Comparison of ENCODE assay signal across 12 cellular contexts in genomic region chr17:75091855-75092327, GRCh38. TPM values are rescaled to one million over a fixed set of nuclear protein-coding genes. Genes with fewer than 3 reads are reported as not detected.
DNase-seq lines count a peak whose midpoint lies in the region; ATAC-seq and TF ChIP-seq lines count a peak whose summit lies in the region.
"Had no signal": no experiment of that assay in that cellular context is flagged by ENCODE, and none has a peak within 500 bp of the region (broad histone marks: within the 10 kb centered on the region; RNA-seq: fewer than 3 reads in every experiment).

No MANE protein-coding gene starts in this region.

- peaks cover 26% of the 10 kb centered on the region for H3K4me1 ChIP-seq in CD4-positive, alpha-beta memory T cell (ENCODE audit: insufficient read depth, low read length)
- H3K4me1 ChIP-seq in Panc1 (ENCODE audit: control insufficient read depth, insufficient read depth, low read length) (peaks cover 69% of the 10 kb centered on the region), esophagus squamous epithelium (peaks cover 54 to 100% (median 79%) of the 10 kb centered on the region in 3 donors), neuronal stem cell (ENCODE audit: control insufficient read depth in 2 of 2, insufficient read depth in 1 of 2, low read depth in 1 of 2, low read length in 2 of 2) (peaks cover 19 to 32% of the 10 kb centered on the region in 2 donors), psoas muscle (peaks cover 29% of the 10 kb centered on the region)

- peak overlapping the region; percentile 28 for H2BK15ac ChIP-seq in neuronal stem cell (ENCODE audit: low read length)

- peak overlapping the region; percentile 3 for H3K23ac ChIP-seq in neuronal stem cell (ENCODE audit: low read depth, low read length, poor library complexity)

- no peaks in the 10 kb centered on the region for H3K9me3 ChIP-seq in CD4-positive, alpha-beta memory T cell (ENCODE audit: control insufficient read depth in 1 of 2, low read length in 2 of 2)
- H3K9me3 ChIP-seq in Panc1 (ENCODE audit: control insufficient read depth, insufficient read depth, low read depth, low read length) (no peaks in the 10 kb centered on the region), esophagus squamous epithelium (no peaks in the 10 kb centered on the region), neuronal stem cell (replicated peaks in 1 of 2; ENCODE audit: control insufficient read depth in 2 of 2, insufficient read depth in 1 of 2, low read depth in 1 of 2, low read length in 2 of 2) (no peaks in the 10 kb centered on the region), psoas muscle (no peaks in the 10 kb centered on the region)

- peaks cover 23 to 46% (median 33%) of the 10 kb centered on the region in 4 donors for H3K4me1 Mint-ChIP-seq in CD4-positive, alpha-beta memory T cell
- peaks cover 20% of the 10 kb centered on the region for H3K4me1 Mint-ChIP-seq in activated naive CD8-positive, alpha-beta T cell treated with anti-CD3 and anti-CD28 coated beads, Interleukin-2, amount 50 U/mL, for 24 hours

- in situ Hi-C loops in Panc1 (cut with HindIII; ENCODE audit: low pct_unique_long_range_greater_than_20kb, low sequenced_read_pairs) = no loop called here

- no peaks in the 10 kb centered on the region for H3K9me3 Mint-ChIP-seq in CD4-positive, alpha-beta memory T cell
- no peaks in the 10 kb centered on the region for H3K9me3 Mint-ChIP-seq in activated naive CD8-positive, alpha-beta T cell treated with anti-CD3 and anti-CD28 coated beads, Interleukin-2, amount 50 U/mL, for 24 hours
- H3K9me3 Mint-ChIP-seq: activated T-cell treated with anti-CD3 and anti-CD28 coated beads, Interleukin-2, amount 50 U/mL, for 4 hours had no signal

- peak overlapping the region; percentile 53 for H3K9ac ChIP-seq in neuronal stem cell (ENCODE audit: low read depth, low read length, poor library complexity)

- no peaks in the 10 kb centered on the region for H3K27me3 ChIP-seq in CD4-positive, alpha-beta memory T cell (ENCODE audit: insufficient read depth, low read length)
- H3K27me3 ChIP-seq in Panc1 (ENCODE audit: control insufficient read depth, insufficient read depth, low read length) (no peaks in the 10 kb centered on the region), esophagus squamous epithelium (no peaks in the 10 kb centered on the region), neuronal stem cell (ENCODE audit: control insufficient read depth in 3 of 3, insufficient read depth in 3 of 3, low read depth in 1 of 3, low read length in 3 of 3) (no peaks in the 10 kb centered on the region), psoas muscle (ENCODE audit: insufficient read depth in 3 of 3, low read length in 2 of 3) (no peaks in the 10 kb centered on the region)

- H4K8ac ChIP-seq in neuronal stem cell (ENCODE audit: low read depth, low read length) = no peak overlapping the region

- H3K27ac Mint-ChIP-seq in CD4-positive, alpha-beta memory T cell = peak overlapping the region in 5 of 7 donors; percentile 8 to 73 (median 28)
- no peak overlapping the region for H3K27ac Mint-ChIP-seq in activated naive CD8-positive, alpha-beta T cell treated with anti-CD3 and anti-CD28 coated beads, Interleukin-2, amount 50 U/mL, for 24 hours

- H2AK5ac ChIP-seq in neuronal stem cell (ENCODE audit: low read depth, low read length) = peak overlapping the region; percentile 73

- H3K4me3 ChIP-seq in CD4-positive, alpha-beta memory T cell (ENCODE audit: low read length in 2 of 2) = no peak overlapping the region
- peak overlapping the region; percentile 9 to 50 for H3K4me3 ChIP-seq in Panc1 (ENCODE audit: low read depth in 2 of 2, low read length in 2 of 2)
- peak overlapping the region in 2 of 4 donors; percentile 6 to 12 for H3K4me3 ChIP-seq in esophagus squamous epithelium
- H3K4me3 ChIP-seq in neuronal stem cell (ENCODE audit: low read length in 2 of 2) = peak overlapping the region in 1 of 2 donors; percentile 16
- H3K4me3 ChIP-seq in psoas muscle = no peak overlapping the region

- no peaks in the 10 kb centered on the region for H3K36me3 Mint-ChIP-seq in CD4-positive, alpha-beta memory T cell
- no peaks in the 10 kb centered on the region for H3K36me3 Mint-ChIP-seq in activated naive CD8-positive, alpha-beta T cell treated with anti-CD3 and anti-CD28 coated beads, Interleukin-2, amount 50 U/mL, for 24 hours (ENCODE audit: low read depth)

- no peak overlapping the region for H2BK5ac ChIP-seq in neuronal stem cell (ENCODE audit: low read length)

- peak overlapping the region; percentile 82 for H3K18ac ChIP-seq in neuronal stem cell (ENCODE audit: low read length)

- no peaks in the 10 kb centered on the region for H3K36me3 ChIP-seq in CD4-positive, alpha-beta memory T cell (ENCODE audit: insufficient read depth, low read length)
- H3K36me3 ChIP-seq in Panc1 (ENCODE audit: control insufficient read depth, insufficient read depth, low read length) (no peaks in the 10 kb centered on the region; the same call in 1 of the 2 replicates), esophagus squamous epithelium (no peaks in the 10 kb centered on the region), neuronal stem cell (replicated peaks in 1 of 2; ENCODE audit: control insufficient read depth in 2 of 2, insufficient read depth in 2 of 2, low read length in 2 of 2) (no peaks in the 10 kb centered on the region), psoas muscle (ENCODE audit: insufficient read depth in 1 of 2, low read depth in 1 of 2) (no peaks in the 10 kb centered on the region)

- TF ChIP-seq CTCF in Panc1 (IDR thresholded peaks at IDR 0.05) = no peak
- no peak for TF ChIP-seq CTCF in esophagus squamous epithelium (IDR thresholded peaks at IDR 0.05)
- no peak for TF ChIP-seq CTCF in psoas muscle (IDR thresholded peaks at IDR 0.05)

- no peak overlapping the region for H2BK120ac ChIP-seq in neuronal stem cell (ENCODE audit: low read depth, low read length)

- H3K79me1 ChIP-seq in neuronal stem cell (ENCODE audit: low read depth, low read length) = no peaks in the 10 kb centered on the region

- POLR2A ChIA-PET in CD4-positive, alpha-beta memory T cell (lab: Charles Lee; ENCODE audit: partially characterized antibody) = interaction anchor here (1.4 to 1.8 kb wide), 2 partner anchors 18 to 22 kb away, joined by 3 to 7 read pairs; partner anchors contain the start of gene ARMC7
- POLR2A ChIA-PET in Panc1 (lab: Charles Lee) = no interaction called here

- peak overlapping the region; percentile 34 for H4K91ac ChIP-seq in neuronal stem cell (ENCODE audit: low read depth, low read length, poor library complexity)

- DNase-seq in CD4-positive, alpha-beta memory T cell = no peak
- DNase-seq in Panc1 (ENCODE audit: low read depth, low spot score) (no peak), esophagus squamous epithelium (lab: John Stamatoyannopoulos, UW) (no peak), neuronal stem cell (ENCODE audit: low spot score) (no peak), psoas muscle (no peak), NCI-H187 (lab: John Stamatoyannopoulos, UW) (no peak)
- no peak for DNase-seq in activated naive CD8-positive, alpha-beta T cell treated with anti-CD3 and anti-CD28 coated beads, Interleukin-2, amount 50 U/mL, for 24 hours
- DNase-seq: activated CD4-positive, alpha-beta T cell treated with anti-CD3 and anti-CD28 coated beads for 1 hour; activated T-cell treated with anti-CD3 and anti-CD28 coated beads, Interleukin-2, amount 50 U/mL, for 4 hours; anterior cingulate cortex; stimulated activated CD8-positive, alpha-beta memory T cell treated with anti-CD3 and anti-CD28 coated beads, Interleukin-4, amount 100 ng/mL, for 48 hours had no signal

- no peak overlapping the region for H3K14ac ChIP-seq in neuronal stem cell (ENCODE audit: low read length)

- H2BK12ac ChIP-seq in neuronal stem cell (ENCODE audit: low read length) = no peak overlapping the region

- WGBS in esophagus squamous epithelium, 2 donors = 67 to 85% methylated on average over 6 to 10 of the region's 10 CpGs
- WGBS in neuronal stem cell (ENCODE audit: extremely low coverage in 2 of 2, insufficient read length in 2 of 2, insufficient replicate concordance in 1 of 2), 2 donors = no CpG with 5 or more reads among the region's 10 CpGs
- WGBS in psoas muscle, 3 donors = 81 to 86% (median 86%) methylated on average over 10 of the region's 10 CpGs

- no peak overlapping the region for H3K4ac ChIP-seq in neuronal stem cell (ENCODE audit: low read length)

- no peak for TF ChIP-seq POLR2A in esophagus squamous epithelium (IDR thresholded peaks at IDR 0.05)

- intact Hi-C loops in CD4-positive, alpha-beta memory T cell (cut with micrococcal nuclease) = no loop called here
- intact Hi-C loops in Panc1 (cut with micrococcal nuclease; ENCODE audit: unreplicated experiment) = no loop called here
- intact Hi-C loops in esophagus squamous epithelium (cut with DNase I) = no loop called here
- intact Hi-C loops in psoas muscle (cut with DNase I) = no loop called here

- CTCF ChIA-PET in CD4-positive, alpha-beta memory T cell (lab: Charles Lee; ENCODE audit: partially characterized antibody) = no interaction called here
- CTCF ChIA-PET in Panc1 (lab: Charles Lee) = interaction anchor here (0.8 kb wide), 1 partner anchor 131 kb away, joined by 4 read pairs; no protein-coding TSS in a partner anchor

- no peak overlapping the region for H3K4me3 Mint-ChIP-seq in CD4-positive, alpha-beta memory T cell
- no peak overlapping the region for H3K4me3 Mint-ChIP-seq in activated naive CD8-positive, alpha-beta T cell treated with anti-CD3 and anti-CD28 coated beads, Interleukin-2, amount 50 U/mL, for 24 hours
- H3K4me3 Mint-ChIP-seq: activated T-cell treated with anti-CD3 and anti-CD28 coated beads, Interleukin-2, amount 50 U/mL, for 4 hours had no signal

- H3K27ac ChIP-seq in CD4-positive, alpha-beta memory T cell (ENCODE audit: low read depth, low read length) = no peak overlapping the region
- peak overlapping the region; percentile 72 for H3K27ac ChIP-seq in Panc1 (ENCODE audit: low read length)
- peak overlapping the region; percentile 76 to 93 (median 92) for H3K27ac ChIP-seq in esophagus squamous epithelium
- no peak overlapping the region for H3K27ac ChIP-seq in neuronal stem cell (replicated peaks; ENCODE audit: low read length)
- H3K27ac ChIP-seq in psoas muscle = no peak overlapping the region

- no peak overlapping the region for H3K4me2 ChIP-seq in neuronal stem cell (ENCODE audit: insufficient read depth, low read length, poor library complexity, severe bottlenecking)

- H2AFZ ChIP-seq in neuronal stem cell (ENCODE audit: low read length) = peak overlapping the region; percentile 70

- no TSS peak for BruUV-seq in Panc1 (replicated peaks; lab: Mats Ljungman, UMichigan)

- ATAC-seq in Panc1 (no peak), psoas muscle (no peak), GM21528 (IDR thresholded peaks at IDR 0.05; ENCODE audit: low FRiP score, unreplicated experiment) (no peak)
- ATAC-seq in activated naive CD8-positive, alpha-beta T cell treated with anti-CD3 and anti-CD28 coated beads, Interleukin-2, amount 50 U/mL, for 24 hours = no peak
- ATAC-seq: activated T-cell treated with anti-CD3 and anti-CD28 coated beads, Interleukin-2, amount 50 U/mL, for 4 hours had no signal

- H3K27me3 Mint-ChIP-seq in CD4-positive, alpha-beta memory T cell = no peaks in the 10 kb centered on the region
- H3K27me3 Mint-ChIP-seq in activated naive CD8-positive, alpha-beta T cell treated with anti-CD3 and anti-CD28 coated beads, Interleukin-2, amount 50 U/mL, for 24 hours = no peaks in the 10 kb centered on the region

RNA-seq across cellular contexts. Expression of gene SLC16A5, which starts 4.1 kb away (rescaled TPM):
- total RNA-seq in CD4-positive, alpha-beta memory T cell = 10 to 100 TPM; 12.5 to 13.9 TPM
- polyA plus RNA-seq in CD4-positive, alpha-beta memory T cell = 1 to 10 TPM; 2.9 to 3.7 TPM
- total RNA-seq in Panc1 (2021; ENCODE audit: unreplicated experiment) (46.6 TPM), esophagus squamous epithelium (10 to 100 TPM; 13.4 to 22.9 (median 17.4) TPM), psoas muscle (10 to 100 TPM in 1 of 4 donors, 1 to 10 TPM in 3; 5.6 to 10.7 (median 8.1) TPM)
- 70.7 TPM for polyA plus RNA-seq in Panc1 (2012; ENCODE audit: insufficient read length)
- polyA plus RNA-seq in neuronal stem cell (2013, experiment 1 of 2) = 7.7 TPM
- polyA plus RNA-seq in neuronal stem cell (2013, experiment 2 of 2) = 7.9 TPM
- polyA plus RNA-seq in psoas muscle = 1 to 10 TPM; 1.2 to 4.5 (median 3.8) TPM

RNA-seq across cellular contexts. Expression of gene ARMC7, which starts 17.9 kb away (rescaled TPM):
- total RNA-seq in CD4-positive, alpha-beta memory T cell = 10 to 100 TPM; 20.0 to 21.9 TPM
- 1 to 10 TPM; 1.3 to 3.5 TPM for polyA plus RNA-seq in CD4-positive, alpha-beta memory T cell
- total RNA-seq in Panc1 (2021; ENCODE audit: unreplicated experiment) (48.7 TPM), esophagus squamous epithelium (1 to 10 TPM; 4.0 to 9.1 (median 5.3) TPM), psoas muscle (1 to 10 TPM; 2.7 to 7.0 (median 3.6) TPM)
- 74.7 TPM for polyA plus RNA-seq in Panc1 (2012; ENCODE audit: insufficient read length)
- 7.3 TPM for polyA plus RNA-seq in neuronal stem cell (2013, experiment 1 of 2)
- 6.9 TPM for polyA plus RNA-seq in neuronal stem cell (2013, experiment 2 of 2)
- polyA plus RNA-seq in psoas muscle = 1 to 10 TPM; 3.3 to 6.4 (median 4.9) TPM

RNA-seq across cellular contexts. Expression of gene NT5C, which starts 39.7 kb away (rescaled TPM):
- 10 to 100 TPM; 40.1 to 46.6 TPM for total RNA-seq in CD4-positive, alpha-beta memory T cell
- 10 to 100 TPM; 22.4 to 32.6 TPM for polyA plus RNA-seq in CD4-positive, alpha-beta memory T cell
- total RNA-seq in Panc1 (2021; ENCODE audit: unreplicated experiment) (63.4 TPM), esophagus squamous epithelium (10 to 100 TPM; 81.7 to 97.5 (median 88.4) TPM), psoas muscle (10 to 100 TPM; 16.4 to 44.2 (median 29.4) TPM)
- 82.5 TPM for polyA plus RNA-seq in Panc1 (2012; ENCODE audit: insufficient read length)
- polyA plus RNA-seq in neuronal stem cell (2013, experiment 1 of 2) = 59.9 TPM
- polyA plus RNA-seq in neuronal stem cell (2013, experiment 2 of 2) = 58.9 TPM
- 10 to 100 TPM; 19.7 to 84.0 (median 56.3) TPM for polyA plus RNA-seq in psoas muscle

RNA-seq across cellular contexts. Expression of gene KCTD2, which starts 44.9 kb away (rescaled TPM):
- total RNA-seq in CD4-positive, alpha-beta memory T cell = 10 to 100 TPM; 31.1 to 31.7 TPM
- 10 to 100 TPM in 1 of 2 donors, 1 to 10 TPM in 1; 2.3 to 11.6 TPM for polyA plus RNA-seq in CD4-positive, alpha-beta memory T cell
- total RNA-seq in Panc1 (2021; ENCODE audit: unreplicated experiment) = 34.9 TPM
- 29.9 TPM for polyA plus RNA-seq in Panc1 (2012; ENCODE audit: insufficient read length)
- 10 to 100 TPM; 11.5 to 17.6 (median 14.2) TPM for total RNA-seq in esophagus squamous epithelium
- 24.7 TPM for polyA plus RNA-seq in neuronal stem cell (2013, experiment 1 of 2)
- 24.7 TPM for polyA plus RNA-seq in neuronal stem cell (2013, experiment 2 of 2)
- total RNA-seq in psoas muscle = 10 to 100 TPM; 29.2 to 38.7 (median 35.2) TPM
- 10 to 100 TPM; 26.9 to 71.2 (median 29.7) TPM for polyA plus RNA-seq in psoas muscle

RNA-seq across cellular contexts. Expression of gene ATP5PD, which starts 45.1 kb away (rescaled TPM):
- 100 to 1,000 TPM; 167 to 171 TPM for total RNA-seq in CD4-positive, alpha-beta memory T cell
- polyA plus RNA-seq in CD4-positive, alpha-beta memory T cell = 100 to 1,000 TPM; 428 to 552 TPM
- total RNA-seq in Panc1 (2021; ENCODE audit: unreplicated experiment) = 413 TPM
- polyA plus RNA-seq in Panc1 (2012; ENCODE audit: insufficient read length) = 260 TPM
- 100 to 1,000 TPM; 252 to 300 (median 277) TPM for total RNA-seq in esophagus squamous epithelium
- polyA plus RNA-seq in neuronal stem cell (2013, experiment 1 of 2) = 310 TPM
- polyA plus RNA-seq in neuronal stem cell (2013, experiment 2 of 2) = 301 TPM
- total RNA-seq in psoas muscle = 100 to 1,000 TPM; 409 to 577 (median 500) TPM
- polyA plus RNA-seq in psoas muscle = 100 to 1,000 TPM; 619 to 931 (median 653) TPM

Comparison
In these comparisons a context has a peak if more than half of its experiments do, and no peak if none do; other contexts are left out.
1. H3K27ac ChIP-seq: peak in Panc1 (single experiment) and esophagus squamous epithelium (4 of 4); none in CD4-positive, alpha-beta memory T cell (single experiment), neuronal stem cell (single experiment) and psoas muscle (single experiment).
2. H3K4me3 ChIP-seq: peak in Panc1 (2 of 2); none in CD4-positive, alpha-beta memory T cell (0 of 2) and psoas muscle (single experiment).